In genomic region chr10:93435621-93436385, GRCh38 we compare ENCODE assay signal across 8 cellular contexts. TPM values are rescaled to one million over a fixed set of nuclear protein-coding genes. Genes with fewer than 3 reads are reported as not detected.
DNase-seq lines count a peak whose midpoint lies in the region; FAIRE-seq and TF ChIP-seq lines count a peak whose summit lies in the region.

No MANE protein-coding gene starts in this region.

- H3K36me3 ChIP-seq in skeletal muscle satellite cell (ENCODE audit: insufficient read depth, low read length), result peaks cover 46% of the 10 kb centered on the region
- no peaks in the 10 kb centered on the region for H3K36me3 ChIP-seq in OCI-LY7 (ENCODE audit: insufficient read depth, low read length)
- no peaks in the 10 kb centered on the region for H3K36me3 ChIP-seq in small intestine (ENCODE audit: control insufficient read depth in 2 of 2, insufficient read depth in 2 of 2, low read length in 2 of 2)

- DNase-seq in HCEC 1CT, result peak; percentile 91
- DNase-seq in SK-MEL-5 (ENCODE audit: low read depth, low spot score), result peak; percentile 30
- DNase-seq in foreskin melanocyte, result peak; percentile 70
- no peak for DNase-seq in DMS79 (lab: John Stamatoyannopoulos, UW)
- DNase-seq in OCI-LY7 (ENCODE audit: low spot score), result no peak
- DNase-seq in small intestine, result no peak
- no peak for DNase-seq in nucleus accumbens (lab: John Stamatoyannopoulos, UW)

- H3K27ac ChIP-seq in OCI-LY7 (ENCODE audit: low read depth, low read length, poor library complexity, severe bottlenecking) (no peak overlapping the region), small intestine (ENCODE audit: low read depth in 1 of 2, low read length in 1 of 2) (peak overlapping the region in 1 of 2 donors; percentile 93)

- peak overlapping the region; percentile 76 for H3K4me2 ChIP-seq in skeletal muscle satellite cell (ENCODE audit: low read length)
- no peak overlapping the region for H3K4me2 ChIP-seq in OCI-LY7 (ENCODE audit: low read length)

- no peaks in the 10 kb centered on the region for H3K9me2 ChIP-seq in OCI-LY7 (ENCODE audit: insufficient read depth, low read length)

- FAIRE-seq in small intestine (lab: Jason Lieb, UNC), result no peak

- in situ Hi-C loops in SK-MEL-5 (cut with HindIII; ENCODE audit: low pct_unique_long_range_greater_than_20kb, low sequenced_read_pairs), result no loop called here

- H3K4me3 ChIP-seq in skeletal muscle satellite cell (ENCODE audit: low read length) (no peak overlapping the region), OCI-LY7 (ENCODE audit: low read depth, low read length, poor library complexity, severe bottlenecking) (no peak overlapping the region), small intestine (ENCODE audit: low read depth in 1 of 2, low read length in 2 of 2) (no peak overlapping the region)

- intact Hi-C loops in OCI-LY7 (cut with micrococcal nuclease; ENCODE audit: unreplicated experiment), result no loop called here

- no TSS peak for BruUV-seq in OCI-LY7 (replicated peaks; lab: Mats Ljungman, UMichigan)

- H3K79me2 ChIP-seq in OCI-LY7 (ENCODE audit: insufficient read depth, low read depth, low read length), result no peaks in the 10 kb centered on the region

- no peaks in the 10 kb centered on the region for H3K9me3 ChIP-seq in skeletal muscle satellite cell (replicated peaks; ENCODE audit: low read length)
- H3K9me3 ChIP-seq in OCI-LY7 (ENCODE audit: low read length), result no peaks in the 10 kb centered on the region
- no peaks in the 10 kb centered on the region for H3K9me3 ChIP-seq in small intestine (ENCODE audit: control insufficient read depth, low read depth)

- H4K20me1 ChIP-seq in OCI-LY7 (ENCODE audit: insufficient read depth, low read length), result no peaks in the 10 kb centered on the region

- no peaks in the 10 kb centered on the region for H3K27me3 ChIP-seq in skeletal muscle satellite cell (ENCODE audit: control insufficient read depth, insufficient read depth, low read length)
- H3K27me3 ChIP-seq in small intestine (ENCODE audit: control insufficient read depth in 2 of 2, insufficient read depth in 2 of 2, low read length in 2 of 2), result no peaks in the 10 kb centered on the region

- H3K4me1 ChIP-seq in skeletal muscle satellite cell (ENCODE audit: control insufficient read depth, insufficient read depth, low read length) (peaks cover 57% of the 10 kb centered on the region), OCI-LY7 (ENCODE audit: insufficient read depth, low read length, poor library complexity, severe bottlenecking) (peaks cover 5% of the 10 kb centered on the region), small intestine (ENCODE audit: control insufficient read depth in 2 of 2, insufficient read depth in 1 of 2, low read depth in 1 of 2, low read length in 1 of 2) (peaks cover 0 to 3% of the 10 kb centered on the region in 2 donors)

- TF ChIP-seq CTCF in OCI-LY7 (conservative IDR thresholded peaks at IDR 0.05; ENCODE audit: low read length), result no peak

- 69 to 79% (median 71%) methylated on average over 5 of the region's 5 CpGs for WGBS in small intestine, 3 donors

- POLR2A ChIA-PET in OCI-LY7 (lab: Charles Lee), result no interaction called here

- CTCF ChIA-PET in OCI-LY7 (lab: Charles Lee; ENCODE audit: unreplicated experiment), result no interaction called here

- peak overlapping the region; percentile 93 for H3K9ac ChIP-seq in skeletal muscle satellite cell (ENCODE audit: low read depth, low read length)

- no peak overlapping the region for H2AFZ ChIP-seq in OCI-LY7 (ENCODE audit: low read length)

RNA-seq across cellular contexts. Expression of gene MYOF, which starts 46.3 kb away (rescaled TPM):
- total RNA-seq in SK-MEL-5 (2014; rRNA removed; shearing (Covaris generic)), result 8.9 and 9.1 TPM in 2 replicates
- polyA plus RNA-seq in SK-MEL-5 (2015; cell fraction: cytosol; rRNA removed), result 17.8 and 23.8 TPM in 2 replicates
- polyA plus RNA-seq in SK-MEL-5 (2015; cell fraction: nucleus; rRNA removed), result 13.7 and 13.9 TPM in 2 replicates
- total RNA-seq in skeletal muscle satellite cell (2012; rRNA removed), result 168 and 212 TPM in 2 replicates
- total RNA-seq in OCI-LY7 (2014; rRNA removed; shearing (Covaris generic)), result not detected in 2 replicates
- 0.30 and 0.42 TPM in 2 replicates for total RNA-seq in OCI-LY7 (2022)
- 10 to 100 TPM in 1 of 3 donors, 1 to 10 TPM in 2; 1.6 to 20.6 (median 2.0) TPM for polyA plus RNA-seq in small intestine

Comparison
In these comparisons a context has a peak if more than half of its experiments do, and no peak if none do; other contexts are left out.
1. DNase-seq: peak in HCEC 1CT (single experiment), SK-MEL-5 (single experiment) and foreskin melanocyte (single experiment); none in DMS79 (single experiment), OCI-LY7 (single experiment), small intestine (single experiment) and nucleus accumbens (0 of 56).